In the genomic region with DNA sequence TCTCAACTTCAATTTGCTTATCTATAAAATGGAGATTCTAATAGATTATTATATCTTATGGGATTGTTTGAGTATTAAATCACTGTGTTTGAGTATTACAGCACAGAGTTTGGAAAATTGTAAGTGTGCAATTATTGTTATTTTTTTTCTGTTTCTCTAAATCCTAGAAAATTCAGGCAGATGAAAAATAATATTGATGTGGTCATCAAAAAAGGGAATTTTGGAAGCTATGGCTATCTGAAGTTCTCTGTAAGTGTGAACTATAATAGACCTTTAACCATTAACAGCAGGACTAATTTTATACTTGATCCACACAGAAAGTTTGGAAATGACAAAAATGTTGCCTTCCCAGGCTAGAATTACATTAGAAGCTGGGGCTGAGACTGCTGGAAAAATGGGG, we compare ENCODE assay signal across 33 cellular contexts.
"Had no signal": no experiment of that assay in that cellular context is flagged by ENCODE, and none has a peak within 500 bp of the region (broad histone marks: within the 10 kb centered on the region; RNA-seq: fewer than 3 reads in every experiment).

No MANE protein-coding gene starts in this region.

- H3K36me3 ChIP-seq: adrenal gland, ascending aorta, brain microvascular endothelial cell, breast epithelium, cardiac muscle cell had no signal

- DNase-seq: activated effector memory CD4-positive, alpha-beta T cell treated with anti-CD3 and anti-CD28 coated beads, Interleukin-2, amount 50 U/mL, for 16 hours; activated effector memory CD4-positive, alpha-beta T cell treated with Interleukin-2 at 50 U/mL for 16 hours; activated gamma-delta T cell; activated gamma-delta T cell treated with Interleukin-2 at 50 U/mL for 16 hours; activated naive CD4-positive, alpha-beta T cell; activated naive CD4-positive, alpha-beta T cell treated with anti-CD3 and anti-CD28 coated beads for 36 hours; activated naive CD4-positive, alpha-beta T cell treated with anti-CD3 and anti-CD28 coated beads, Interleukin-2, amount 10 ng/mL, durations not matched to agents 7 days and 5 days; activated naive CD4-positive, alpha-beta T cell treated with anti-CD3 and anti-CD28 coated beads, Interleukin-2, amount 50 U/mL, for 16 hours; activated naive CD4-positive, alpha-beta T cell treated with Interleukin-2 at 50 U/mL for 16 hours; activated naive CD8-positive, alpha-beta T cell treated with anti-CD3 and anti-CD28 coated beads for 36 hours; activated naive CD8-positive, alpha-beta T cell treated with anti-CD3 and anti-CD28 coated beads, Interleukin-2, amount 10 ng/mL, durations not matched to agents 7 days and 5 days; activated naive CD8-positive, alpha-beta T cell treated with anti-CD3 and anti-CD28 coated beads, Interleukin-2, amount 50 U/mL, for 24 hours; activated T-cell treated with anti-CD3 and anti-CD28 coated beads, Interleukin-2, amount 50 U/mL, for 4 hours; activated T-cell treated with anti-CD3 and anti-CD28 coated beads, Interleukin-2, amount 50 U/mL, for 48 hours; activated T-cell treated with anti-CD3 and anti-CD28 coated beads, Interleukin-2, amount 50 U/mL, for 72 hours; adrenal gland; amniotic stem cell; amygdala; anterior cingulate cortex; aorta; body of pancreas; brain microvascular endothelial cell; caudate nucleus; central memory CD4-positive, alpha-beta T cell; cerebellar nuclear complex had no signal

- H3K4me1 ChIP-seq: adrenal gland, ascending aorta, body of pancreas, breast epithelium had no signal

- FAIRE-seq: astrocyte, bronchial epithelial cell, colon had no signal

- H3K9me3 ChIP-seq: adrenal gland, ascending aorta, body of pancreas, breast epithelium had no signal

- H3K4me3 ChIP-seq: adrenal gland, ascending aorta, body of pancreas, breast epithelium, cardiac muscle cell had no signal

- H3K27ac ChIP-seq: adrenal gland, ascending aorta, body of pancreas, brain microvascular endothelial cell, breast epithelium, cardiac muscle cell had no signal

- H3K27me3 ChIP-seq: adrenal gland, ascending aorta, body of pancreas, brain microvascular endothelial cell, breast epithelium, cardiac muscle cell had no signal

- ATAC-seq: activated naive CD4-positive, alpha-beta T cell treated with anti-CD3 and anti-CD28 coated beads, Interleukin-2, amount 50 U/mL, for 72 hours; activated naive CD8-positive, alpha-beta T cell treated with anti-CD3 and anti-CD28 coated beads, Interleukin-2, amount 50 U/mL, for 24 hours; activated T-cell treated with anti-CD3 and anti-CD28 coated beads, Interleukin-2, amount 50 U/mL, for 4 hours; activated T-cell treated with anti-CD3 and anti-CD28 coated beads, Interleukin-2, amount 50 U/mL, for 72 hours; activated T-helper 17 cell treated with anti-CD3 and anti-CD28 coated beads, Interleukin-2, amount 50 U/mL, for 72 hours; body of pancreas had no signal
